ENCODE assay signal across 8 cellular contexts in the genomic region with DNA sequence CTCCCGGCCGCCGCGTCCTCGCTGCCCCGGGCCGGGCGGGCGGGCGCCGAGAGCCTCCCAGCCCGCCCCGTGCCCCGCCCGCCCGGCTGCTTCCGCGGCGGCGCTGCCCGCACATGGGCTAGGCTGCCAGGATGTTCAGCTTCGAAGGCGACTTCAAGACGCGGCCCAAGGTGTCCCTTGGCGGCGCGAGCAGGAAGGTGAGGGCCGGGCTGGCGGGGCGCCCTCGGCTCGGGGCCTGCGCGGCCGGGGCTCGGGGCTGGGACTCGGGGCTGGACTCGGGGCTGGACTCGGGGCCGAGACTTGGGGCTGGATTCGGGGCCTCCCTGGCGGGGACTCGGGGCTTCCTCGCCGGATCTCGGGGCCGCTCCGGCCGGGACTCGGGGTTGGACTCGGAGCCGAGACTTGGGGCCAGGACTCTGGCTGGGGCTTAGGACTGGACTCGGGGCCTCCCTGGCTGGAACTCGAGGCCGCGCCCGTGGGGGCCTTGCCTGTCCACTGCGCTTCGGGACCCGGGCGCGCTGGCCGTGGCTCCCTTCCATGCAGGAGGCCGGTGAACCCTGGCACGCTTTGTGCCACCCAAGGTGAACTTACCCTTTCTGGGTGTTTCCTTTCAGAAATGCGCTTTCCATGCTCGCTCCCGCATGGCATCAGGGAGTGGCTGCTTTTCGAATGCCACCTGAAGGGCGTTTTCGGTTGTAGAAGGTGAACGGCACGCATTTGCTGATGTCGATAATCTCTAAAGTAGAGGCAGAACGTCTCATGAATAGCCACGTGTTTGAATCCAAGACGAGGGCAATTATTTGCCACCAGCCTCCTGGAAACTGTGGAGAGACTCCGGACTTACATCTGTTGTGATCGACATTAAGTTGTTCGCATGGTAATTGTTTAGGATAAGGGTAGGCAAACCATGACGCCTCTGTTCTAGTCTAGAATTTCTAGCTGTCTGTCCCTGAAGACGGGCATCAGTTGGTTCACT. TPM values are rescaled to one million over a fixed set of nuclear protein-coding genes. Genes with fewer than 3 reads are reported as not detected.
DNase-seq lines count a peak whose midpoint lies in the region; TF ChIP-seq lines count a peak whose summit lies in the region.

No MANE protein-coding gene starts in this region.

- no peak overlapping the region for H3T11ph ChIP-seq in H9 (ENCODE audit: low read length)

- H3K27me3 ChIP-seq in H9 (ENCODE audit: insufficient read depth, low read length) (no peaks in the 10 kb centered on the region), trophoblast cell (ENCODE audit: insufficient read depth, low read length) (no peaks in the 10 kb centered on the region), uterus (no peaks in the 10 kb centered on the region)

- DNase-seq in G401 (ENCODE audit: low spot score), result peak; percentile 8
- no peak for DNase-seq in H9
- DNase-seq in NAMALWA (ENCODE audit: low spot score), result peak; percentile 63
- peak; percentile 69 for DNase-seq in activated T-helper 1 cell treated with anti-CD3 and anti-CD28 coated beads, Interleukin-12 subunit alpha, Interleukin-12 subunit beta, Interleukin-2, Interleukin-4 antibody, amounts not matched to agents 30 ng/mL and 10 ng/mL and 1 ng/mL, durations not matched to agents 14 hours and 24 hours and 36 hours (ENCODE audit: low spot score)
- DNase-seq in fibroblast of villous mesenchyme (ENCODE audit: low read depth), result peak; percentile 54
- peak; percentile 64 to 84 for DNase-seq in trophoblast cell
- peak; percentile 30 to 52 for DNase-seq in uterus
- DNase-seq in globus pallidus (ENCODE audit: low spot score), result no peak

- peaks cover 7% of the 10 kb centered on the region for H3K27me3 Mint-ChIP-seq in H9 (ENCODE audit: low read depth)
- no peaks in the 10 kb centered on the region for H3K27me3 Mint-ChIP-seq in activated T-helper 1 cell treated with anti-CD3 and anti-CD28 coated beads, Interleukin-12 subunit alpha, Interleukin-12 subunit beta, Interleukin-2, Interleukin-4 antibody, amounts not matched to agents 30 ng/mL and 10 ng/mL and 1 ng/mL, durations not matched to agents 14 hours and 24 hours and 36 hours (ENCODE audit: insufficient read depth)

- no peak overlapping the region for H2BK20ac ChIP-seq in H9 (ENCODE audit: low read depth, low read length, poor library complexity, severe bottlenecking)

- H3K9ac ChIP-seq in H9 (ENCODE audit: extremely low read depth, insufficient read length, low read length), result peak overlapping the region; percentile 82
- peak overlapping the region; percentile 98 for H3K9ac ChIP-seq in trophoblast cell (ENCODE audit: low read length)

- H3K23me2 ChIP-seq in H9 (ENCODE audit: insufficient read length, low read depth, low read length, poor library complexity, severe bottlenecking), result peaks cover 14% of the 10 kb centered on the region

- H4K20me1 ChIP-seq in H9 (ENCODE audit: control insufficient read depth, insufficient read depth, insufficient read length), result no peaks in the 10 kb centered on the region

- H3K4me3 Mint-ChIP-seq in H9, result peak overlapping the region; percentile 83 to 89
- H3K4me3 Mint-ChIP-seq in activated T-helper 1 cell treated with anti-CD3 and anti-CD28 coated beads, Interleukin-12 subunit alpha, Interleukin-12 subunit beta, Interleukin-2, Interleukin-4 antibody, amounts not matched to agents 30 ng/mL and 10 ng/mL and 1 ng/mL, durations not matched to agents 14 hours and 24 hours and 36 hours, result peak overlapping the region; percentile 87

- peaks cover 30 to 37% of the 10 kb centered on the region in 2 experiments for H3K4me1 Mint-ChIP-seq in H9
- H3K4me1 Mint-ChIP-seq in activated T-helper 1 cell treated with anti-CD3 and anti-CD28 coated beads, Interleukin-12 subunit alpha, Interleukin-12 subunit beta, Interleukin-2, Interleukin-4 antibody, amounts not matched to agents 30 ng/mL and 10 ng/mL and 1 ng/mL, durations not matched to agents 14 hours and 24 hours and 36 hours (ENCODE audit: low read depth), result peaks cover 50% of the 10 kb centered on the region

- H3K36me3 ChIP-seq in trophoblast cell (ENCODE audit: control insufficient read depth in 1 of 2, insufficient read depth in 2 of 2, low read length in 2 of 2), result peaks cover 8 to 19% of the 10 kb centered on the region in 2 experiments
- H3K36me3 ChIP-seq in uterus, result no peaks in the 10 kb centered on the region

- no peak overlapping the region for H3K4ac ChIP-seq in H9 (ENCODE audit: low read depth, low read length)
- peak overlapping the region; percentile 100 for H3K4ac ChIP-seq in trophoblast cell (ENCODE audit: low read depth, low read length)

- peak overlapping the region in 1 of 3 experiments; percentile 49; a peak in 2 of 7 replicates for H3K27ac Mint-ChIP-seq in H9
- H3K27ac Mint-ChIP-seq in activated T-helper 1 cell treated with anti-CD3 and anti-CD28 coated beads, Interleukin-12 subunit alpha, Interleukin-12 subunit beta, Interleukin-2, Interleukin-4 antibody, amounts not matched to agents 30 ng/mL and 10 ng/mL and 1 ng/mL, durations not matched to agents 14 hours and 24 hours and 36 hours, result peak overlapping the region; percentile 77

- H2AK5ac ChIP-seq in H9 (ENCODE audit: insufficient read length, low read length), result no peak overlapping the region
- H2AK5ac ChIP-seq in trophoblast cell (ENCODE audit: low read length), result peak overlapping the region; percentile 96

- H3K79me2 ChIP-seq in H9 (ENCODE audit: insufficient read depth, low read length), result peaks cover 48% of the 10 kb centered on the region
- peaks cover 39% of the 10 kb centered on the region for H3K79me2 ChIP-seq in trophoblast cell (ENCODE audit: control insufficient read depth, insufficient read depth, low read length, poor library complexity)

- TF ChIP-seq CTCF in H9 (conservative IDR thresholded peaks at IDR 0.05) (no peak), fibroblast of villous mesenchyme (IDR thresholded peaks at IDR 0.05; ENCODE audit: insufficient read depth, low read depth, low read length) (no peak), uterus (IDR thresholded peaks at IDR 0.05) (no peak)

- H3K79me1 ChIP-seq in H9 (ENCODE audit: insufficient read depth, low read depth, low read length, poor library complexity, severe bottlenecking) (peaks cover 8% of the 10 kb centered on the region), trophoblast cell (ENCODE audit: low read length) (peaks cover 10% of the 10 kb centered on the region)

- H3K4me3 ChIP-seq in fibroblast of villous mesenchyme (ENCODE audit: low read depth, low read length) (peak overlapping the region; percentile 86), trophoblast cell (ENCODE audit: low read depth, low read length) (peak overlapping the region; percentile 82), uterus (peak overlapping the region; percentile 57 to 72)

- H3K9me3 Mint-ChIP-seq in H9, result no peaks in the 10 kb centered on the region
- H3K9me3 Mint-ChIP-seq in activated T-helper 1 cell treated with anti-CD3 and anti-CD28 coated beads, Interleukin-12 subunit alpha, Interleukin-12 subunit beta, Interleukin-2, Interleukin-4 antibody, amounts not matched to agents 30 ng/mL and 10 ng/mL and 1 ng/mL, durations not matched to agents 14 hours and 24 hours and 36 hours, result no peaks in the 10 kb centered on the region

- H2BK15ac ChIP-seq in H9 (ENCODE audit: low read depth, low read length), result no peak overlapping the region

- H3K23ac ChIP-seq in H9 (ENCODE audit: insufficient read length, low read depth, low read length) (peak overlapping the region; percentile 63), trophoblast cell (ENCODE audit: low read length) (no peak overlapping the region)

- peaks cover 13 to 37% (median 37%) of the 10 kb centered on the region in 3 experiments; a peak in 6 of 7 replicates for H3K36me3 Mint-ChIP-seq in H9 (ENCODE audit: insufficient read depth in 1 of 3, low read depth in 3 of 3)
- peaks cover 42% of the 10 kb centered on the region for H3K36me3 Mint-ChIP-seq in activated T-helper 1 cell treated with anti-CD3 and anti-CD28 coated beads, Interleukin-12 subunit alpha, Interleukin-12 subunit beta, Interleukin-2, Interleukin-4 antibody, amounts not matched to agents 30 ng/mL and 10 ng/mL and 1 ng/mL, durations not matched to agents 14 hours and 24 hours and 36 hours (ENCODE audit: low read depth)

- no peak overlapping the region for H2BK120ac ChIP-seq in H9 (ENCODE audit: low read depth, low read length, poor library complexity, severe bottlenecking)
- peak overlapping the region; percentile 77 for H2BK120ac ChIP-seq in trophoblast cell (ENCODE audit: insufficient read depth, low read length, poor library complexity)

- in situ Hi-C loops in G401 (cut with HindIII; ENCODE audit: low sequenced_read_pairs), result no loop called here

- H4K8ac ChIP-seq in H9 (replicated peaks; ENCODE audit: insufficient read length, low read depth, low read length) (no peak overlapping the region), trophoblast cell (ENCODE audit: low read depth, low read length) (peak overlapping the region; percentile 92)

- H3K27ac ChIP-seq in H9 (ENCODE audit: insufficient read length, low read depth, low read length) (no peak overlapping the region), trophoblast cell (ENCODE audit: low read depth, low read length) (peak overlapping the region; percentile 96), uterus (peak overlapping the region; percentile 90 to 95)

- H2AFZ ChIP-seq in H9 (ENCODE audit: low read length), result no peak overlapping the region
- peak overlapping the region; percentile 67 for H2AFZ ChIP-seq in trophoblast cell (ENCODE audit: insufficient read depth, low read length, poor library complexity)

- H2BK5ac ChIP-seq in H9 (ENCODE audit: insufficient read length, low read length) (no peak overlapping the region), trophoblast cell (ENCODE audit: low read depth, low read length, poor library complexity) (peak overlapping the region; percentile 74)

- H4K91ac ChIP-seq in H9 (ENCODE audit: insufficient read length, low read depth, low read length) (no peak overlapping the region), trophoblast cell (ENCODE audit: low read depth, low read length) (peak overlapping the region; percentile 87)

- H3K4me1 ChIP-seq in H9 (ENCODE audit: insufficient read depth, low read length) (peaks cover 8% of the 10 kb centered on the region; the same call in 1 of the 2 replicates), trophoblast cell (ENCODE audit: control insufficient read depth in 1 of 2, insufficient read depth in 2 of 2, low read length in 2 of 2) (peaks cover 3 to 14% of the 10 kb centered on the region in 2 experiments), uterus (peaks cover 3 to 12% of the 10 kb centered on the region in 2 donors)

- H3K9me3 ChIP-seq in H9 (ENCODE audit: control insufficient read depth, low read depth, low read length) (no peaks in the 10 kb centered on the region), trophoblast cell (ENCODE audit: insufficient read depth, low read depth, low read length) (no peaks in the 10 kb centered on the region), uterus (no peaks in the 10 kb centered on the region)

- H2BK12ac ChIP-seq in H9 (ENCODE audit: insufficient read length, low read depth, low read length) (no peak overlapping the region), trophoblast cell (ENCODE audit: low read length) (no peak overlapping the region)

- no CpG with 5 or more reads among the region's 83 CpGs for WGBS in H9 (ENCODE audit: extremely low coverage, insufficient read length, low lambda C conversion rate)
- WGBS in trophoblast cell (ENCODE audit: extremely low coverage, insufficient coverage, insufficient read length), result no CpG with 5 or more reads among the region's 83 CpGs

- no peak for TF ChIP-seq POLR2A in uterus (IDR thresholded peaks at IDR 0.05)

- intact Hi-C loops in activated T-helper 1 cell treated with anti-CD3 and anti-CD28 coated beads, Interleukin-12 subunit alpha, Interleukin-12 subunit beta, Interleukin-2, Interleukin-4 antibody, amounts not matched to agents 30 ng/mL and 10 ng/mL and 1 ng/mL, durations not matched to agents 14 hours and 24 hours and 36 hours (cut with micrococcal nuclease), result loop anchor here (2.0 to 5.0 kb wide), 2 partner anchors 499 to 1842 kb away; partner anchors contain the start of genes INSIG1 and RNF32
- intact Hi-C loops in uterus (cut with DNase I; ENCODE audit: low total_unique reads), result no loop called here

- no peak overlapping the region for H4K5ac ChIP-seq in H9 (ENCODE audit: insufficient read length, low read depth, low read length)

- no peak overlapping the region for H3K18ac ChIP-seq in H9 (ENCODE audit: insufficient read length, low read depth, low read length)
- H3K18ac ChIP-seq in trophoblast cell (ENCODE audit: low read length), result peak overlapping the region; percentile 83

- peak overlapping the region; percentile 59 for H3K14ac ChIP-seq in H9 (ENCODE audit: insufficient read depth, low read length)
- H3K14ac ChIP-seq in trophoblast cell (ENCODE audit: low read length), result peak overlapping the region; percentile 94

- H3K56ac ChIP-seq in H9 (ENCODE audit: insufficient read length, low read depth, low read length), result no peak overlapping the region

- H4K12ac ChIP-seq in trophoblast cell (ENCODE audit: low read depth, low read length), result peak overlapping the region; percentile 85

- peak overlapping the region; percentile 100 for H3K4me2 ChIP-seq in H9 (ENCODE audit: insufficient read depth, insufficient read length, low read length)
- H3K4me2 ChIP-seq in trophoblast cell (ENCODE audit: low read length), result peak overlapping the region; percentile 94

RNA-seq across cellular contexts. Expression of gene UBE3C, which starts 0.7 kb away (rescaled TPM):
- total RNA-seq in G401 (2014; rRNA removed; shearing (Covaris generic)), result 37.8 and 50.2 TPM in 2 replicates
- total RNA-seq in H9 (2021), result 59.4 and 63.3 TPM in 2 replicates
- total RNA-seq in activated T-helper 1 cell treated with anti-CD3 and anti-CD28 coated beads, Interleukin-12 subunit alpha, Interleukin-12 subunit beta, Interleukin-2, Interleukin-4 antibody, amounts not matched to agents 30 ng/mL and 10 ng/mL and 1 ng/mL, durations not matched to agents 14 hours and 24 hours and 36 hours, result 91.5 and 95.8 TPM in 2 replicates
- total RNA-seq in fibroblast of villous mesenchyme, result 92.8 and 150 TPM in 2 replicates
- polyA plus RNA-seq in trophoblast cell (2013), result 40.7 and 41.8 TPM in 2 replicates
- total RNA-seq in uterus, result 100 to 1,000 TPM in 2 of 4 donors, 10 to 100 TPM in 2; 54.1 to 121 (median 91.7) TPM

Comparison
In these comparisons a context has a peak if more than half of its experiments do, and no peak if none do; other contexts are left out.
1. DNase-seq: peak in G401 (single experiment), NAMALWA (single experiment), activated T-helper 1 cell treated with anti-CD3 and anti-CD28 coated beads, Interleukin-12 subunit alpha, Interleukin-12 subunit beta, Interleukin-2, Interleukin-4 antibody, amounts not matched to agents 30 ng/mL and 10 ng/mL and 1 ng/mL, durations not matched to agents 14 hours and 24 hours and 36 hours (single experiment), fibroblast of villous mesenchyme (single experiment), trophoblast cell (2 of 2) and uterus (2 of 2); none in H9 (single experiment) and globus pallidus (single experiment).
2. Peak in every context shown above with its lines, with median percentiles within 50 percentile points of each other: H3K4me3 ChIP-seq.